ENCODE assay signal across 10 cellular contexts in the genomic region with DNA sequence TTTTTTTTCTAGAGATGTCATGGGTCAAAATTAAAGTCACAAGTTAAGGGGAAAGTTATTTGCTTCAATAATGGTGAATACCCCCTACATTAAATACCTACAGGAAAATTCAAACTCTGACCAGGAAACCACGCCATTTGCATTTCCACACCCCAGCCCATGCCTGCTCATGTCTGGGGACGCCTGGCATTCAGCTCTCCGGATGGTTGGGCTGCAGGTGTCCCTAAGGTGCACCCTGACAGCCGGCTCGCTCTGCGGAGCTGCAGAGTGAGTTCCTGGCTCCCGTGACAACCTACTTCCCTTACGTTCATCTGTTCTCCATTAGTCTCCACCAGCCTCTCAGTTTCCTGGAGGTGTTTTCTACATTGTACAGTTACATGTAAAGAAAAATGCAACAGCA.
A peak's percentile ranks its signal among the peaks of the same experiment; 100 is the strongest.
DNase-seq lines count a peak whose midpoint lies in the region; ATAC-seq, FAIRE-seq and TF ChIP-seq lines count a peak whose summit lies in the region.
"Had no signal": no experiment of that assay in that cellular context is flagged by ENCODE, and none has a peak within 500 bp of the region (broad histone marks: within the 10 kb centered on the region; RNA-seq: fewer than 3 reads in every experiment).

No MANE protein-coding gene starts in this region.

- TF ChIP-seq RAD21 in GM12878 (IDR thresholded peaks at IDR 0.05; ENCODE audit: insufficient read depth, low read depth, low read length) = no peak

- H3K9me3 ChIP-seq in GM12878 (replicated peaks; ENCODE audit: control insufficient read depth, insufficient read depth, low read length) (no peaks in the 10 kb centered on the region; the same call in 2 of the 3 replicates), colonic mucosa (no peaks in the 10 kb centered on the region)

- H3K4me1 ChIP-seq in GM12878 (ENCODE audit: control insufficient read depth, insufficient read depth, low read length) = peaks cover 10% of the 10 kb centered on the region
- no peaks in the 10 kb centered on the region for H3K4me1 ChIP-seq in colonic mucosa

- no peaks in the 10 kb centered on the region for H4K20me1 ChIP-seq in GM12878 (ENCODE audit: control insufficient read depth, insufficient read depth)

- SMC1A ChIA-PET in GM12878 (lab: Charles Lee; ENCODE audit: uncharacterized antibody, unreplicated experiment) = interaction anchor here (0.8 to 2.7 kb wide), 4 partner anchors 10 to 196 kb away, joined by 3 to 15 read pairs (median 4); no protein-coding TSS in a partner anchor

- no peaks in the 10 kb centered on the region for H3K9me3 Mint-ChIP-seq in Calu3 (ENCODE audit: low read depth, unreplicated experiment)

- H3K27ac ChIP-seq in GM12878 (ENCODE audit: control insufficient read depth, insufficient read depth) = no peak overlapping the region
- H3K27ac ChIP-seq in colonic mucosa = no peak overlapping the region
- H3K27ac ChIP-seq: HL-60 had no signal

- H3K27me3 Mint-ChIP-seq in Calu3 (ENCODE audit: unreplicated experiment) = no peaks in the 10 kb centered on the region

- peak overlapping the region; percentile 45 for H3K4me2 ChIP-seq in GM12878 (ENCODE audit: control insufficient read depth, insufficient read depth)

- H3K9ac ChIP-seq in GM12878 (ENCODE audit: control insufficient read depth, insufficient read depth, low read length) (no peak overlapping the region), colonic mucosa (ENCODE audit: low read depth in 2 of 2, low read length in 2 of 2) (no peak overlapping the region)

- BruUV-seq in Calu3 (replicated peaks; lab: Mats Ljungman, UMichigan) (no TSS peak), GM12878 (replicated peaks; lab: Mats Ljungman, UMichigan) (no TSS peak)

- RAD21 ChIA-PET in GM12878 (lab: Charles Lee; ENCODE audit: unreplicated experiment) = interaction anchor here (1.0 to 1.2 kb wide), 3 partner anchors 11 to 193 kb away, joined by 3 read pairs; no protein-coding TSS in a partner anchor

- no peaks in the 10 kb centered on the region for H3K27me3 ChIP-seq in GM12878 (replicated peaks in 1 of 2; ENCODE audit: control insufficient read depth in 2 of 2, insufficient read depth in 2 of 2, low read length in 1 of 2)
- no peaks in the 10 kb centered on the region for H3K27me3 ChIP-seq in colonic mucosa

- H3K4me3 ChIP-seq in GM12878 (no peak overlapping the region), colonic mucosa (no peak overlapping the region)

- intact Hi-C loops in Calu3 (cut with micrococcal nuclease; ENCODE audit: unreplicated experiment) (loop anchor here (5.0 kb wide), 1 partner anchor 193 kb away; a partner anchor contains a TSS), GM12878 (cut with micrococcal nuclease; ENCODE audit: unreplicated experiment) (no loop called here), colonic mucosa (cut with DNase I) (no loop called here)

- H3K27ac Mint-ChIP-seq in Calu3 (ENCODE audit: unreplicated experiment) = peak overlapping the region; percentile 86

- no peak overlapping the region for H2AFZ ChIP-seq in GM12878 (ENCODE audit: control insufficient read depth, low read depth, low read length)

- H3K36me3 ChIP-seq in GM12878 (ENCODE audit: control insufficient read depth in 2 of 2, insufficient read depth in 2 of 2, low read length in 1 of 2) = no peaks in the 10 kb centered on the region
- no peaks in the 10 kb centered on the region for H3K36me3 ChIP-seq in colonic mucosa

- peak; percentile 90 for ATAC-seq in GM19452 (IDR thresholded peaks at IDR 0.05; ENCODE audit: unreplicated experiment)
- ATAC-seq in HG03139 (IDR thresholded peaks at IDR 0.05; ENCODE audit: unreplicated experiment) = peak; percentile 91
- ATAC-seq in GM12878 = peak; percentile 82
- no peak for ATAC-seq in GM18520 (IDR thresholded peaks at IDR 0.05; ENCODE audit: unreplicated experiment)

- WGBS in GM12878 (ENCODE audit: insufficient coverage, insufficient replicate concordance, low lambda C conversion rate, missing lambda C conversion rate) = 43% methylated on average over 8 of the region's 8 CpGs

- in situ Hi-C loops in GM12878 (cut with MboI) = no loop called here

- no peaks in the 10 kb centered on the region for H3K79me2 ChIP-seq in GM12878 (ENCODE audit: control insufficient read depth, insufficient read depth, low read length)

- H3K4me1 Mint-ChIP-seq in Calu3 (ENCODE audit: low read depth, unreplicated experiment) = peaks cover 32% of the 10 kb centered on the region

- CTCF ChIA-PET in Calu3 (lab: Charles Lee) (interaction anchor here (1.1 to 1.7 kb wide), 5 partner anchors 10 to 196 kb away, joined by 3 to 7 read pairs (median 6); no protein-coding TSS in a partner anchor), GM12878 (lab: Yijun Ruan, JAX) (interaction anchor here (1.0 to 2.4 kb wide), 3 partner anchors 8 to 25 kb away, joined by 3 to 7 read pairs (median 3); no protein-coding TSS in a partner anchor)

- POLR2A ChIA-PET in GM12878 (lab: Charles Lee) = interaction anchor here (1.0 to 1.6 kb wide), 4 partner anchors 9 to 103 kb away, joined by 3 to 4 read pairs (median 4); no protein-coding TSS in a partner anchor

- H3K4me3 Mint-ChIP-seq in Calu3 (ENCODE audit: low read depth, unreplicated experiment) = peak overlapping the region; percentile 68

- FAIRE-seq in GM12878 (lab: Jason Lieb, UNC) = no peak

- TF ChIP-seq CTCF in Calu3 (IDR thresholded peaks at IDR 0.05; ENCODE audit: unreplicated experiment) (no peak), GM12878 (IDR thresholded peaks at IDR 0.05 in 2 of 3, conservative IDR thresholded peaks at IDR 0.05 in 1 of 3; ENCODE audit: control insufficient read depth in 2 of 3, extremely low read depth in 1 of 3, insufficient read depth in 1 of 3, low read depth in 3 of 3, low read length in 3 of 3) (no peak), colonic mucosa (IDR thresholded peaks at IDR 0.05) (no peak)

- H3K36me3 Mint-ChIP-seq in Calu3 (ENCODE audit: insufficient read depth, unreplicated experiment) = peaks cover 15% of the 10 kb centered on the region

- no peak for TF ChIP-seq POLR2A in GM12878 (IDR thresholded peaks at IDR 0.05; ENCODE audit: low read depth, low read length)

- TF ChIP-seq EP300 in GM12878 (IDR thresholded peaks at IDR 0.05; ENCODE audit: borderline replicate concordance in 1 of 2, control insufficient read depth in 1 of 2, low read depth in 2 of 2, low read length in 2 of 2) = no peak

- DNase-seq in Calu3 (no peak), GM12878 (ENCODE audit: low read depth, low spot score) (peak; percentile 34), colonic mucosa (no peak)
- no peak for DNase-seq in central memory CD4-positive, alpha-beta T cell
- no peak for DNase-seq in effector CD4-positive, alpha-beta T cell
- DNase-seq: NCI-H187 treated with DMSO at 0.1 percent for 48 hours had no signal

TF ChIP-seq in GM12878, 131 proteins besides CTCF, POLR2A, EP300 and RAD21 (continues in another document):
- TF ChIP-seq YBX1 (IDR thresholded peaks at IDR 0.05) (no peak), RBBP5 (conservative IDR thresholded peaks at IDR 0.05) (no peak), ATF7 (IDR thresholded peaks at IDR 0.05; ENCODE audit: low read depth) (no peak), EED (IDR thresholded peaks at IDR 0.05; ENCODE audit: low read depth) (no peak), ZNF274 (IDR thresholded peaks at IDR 0.05; ENCODE audit: insufficient read depth, insufficient read length) (no peak), SP1 (IDR thresholded peaks at IDR 0.05; ENCODE audit: low read depth, low read length) (no peak), CHD2 (IDR thresholded peaks at IDR 0.05; ENCODE audit: borderline replicate concordance, low read depth, low read length) (no peak), JUND (IDR thresholded peaks at IDR 0.05; ENCODE audit: low read depth, low read length) (no peak), KLF5 (IDR thresholded peaks at IDR 0.05; ENCODE audit: partially characterized antibody) (no peak), CHD1 (IDR thresholded peaks at IDR 0.05; ENCODE audit: low read depth, low read length) (no peak), CREB1 (IDR thresholded peaks at IDR 0.05; ENCODE audit: low read depth) (no peak), NR2F1 (conservative IDR thresholded peaks at IDR 0.05) (0 out of 2 replicates have a peak, but pooled peaks have one; percentile 24), KAT2A (conservative IDR thresholded peaks at IDR 0.05; ENCODE audit: control insufficient read depth, low read depth, low read length) (no peak), ZNF622 (IDR thresholded peaks at IDR 0.05) (no peak)
- TF ChIP-seq, protein P1, sequence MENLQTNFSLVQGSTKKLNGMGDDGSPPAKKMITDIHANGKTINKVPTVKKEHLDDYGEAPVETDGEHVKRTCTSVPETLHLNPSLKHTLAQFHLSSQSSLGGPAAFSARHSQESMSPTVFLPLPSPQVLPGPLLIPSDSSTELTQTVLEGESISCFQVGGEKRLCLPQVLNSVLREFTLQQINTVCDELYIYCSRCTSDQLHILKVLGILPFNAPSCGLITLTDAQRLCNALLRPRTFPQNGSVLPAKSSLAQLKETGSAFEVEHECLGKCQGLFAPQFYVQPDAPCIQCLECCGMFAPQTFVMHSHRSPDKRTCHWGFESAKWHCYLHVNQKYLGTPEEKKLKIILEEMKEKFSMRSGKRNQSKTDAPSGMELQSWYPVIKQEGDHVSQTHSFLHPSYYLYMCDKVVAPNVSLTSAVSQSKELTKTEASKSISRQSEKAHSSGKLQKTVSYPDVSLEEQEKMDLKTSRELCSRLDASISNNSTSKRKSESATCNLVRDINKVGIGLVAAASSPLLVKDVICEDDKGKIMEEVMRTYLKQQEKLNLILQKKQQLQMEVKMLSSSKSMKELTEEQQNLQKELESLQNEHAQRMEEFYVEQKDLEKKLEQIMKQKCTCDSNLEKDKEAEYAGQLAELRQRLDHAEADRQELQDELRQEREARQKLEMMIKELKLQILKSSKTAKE (IDR thresholded peaks at IDR 0.05; ENCODE audit: low read depth, poor library complexity, severe bottlenecking) = peak; percentile 27
- TF ChIP-seq, protein P2, sequence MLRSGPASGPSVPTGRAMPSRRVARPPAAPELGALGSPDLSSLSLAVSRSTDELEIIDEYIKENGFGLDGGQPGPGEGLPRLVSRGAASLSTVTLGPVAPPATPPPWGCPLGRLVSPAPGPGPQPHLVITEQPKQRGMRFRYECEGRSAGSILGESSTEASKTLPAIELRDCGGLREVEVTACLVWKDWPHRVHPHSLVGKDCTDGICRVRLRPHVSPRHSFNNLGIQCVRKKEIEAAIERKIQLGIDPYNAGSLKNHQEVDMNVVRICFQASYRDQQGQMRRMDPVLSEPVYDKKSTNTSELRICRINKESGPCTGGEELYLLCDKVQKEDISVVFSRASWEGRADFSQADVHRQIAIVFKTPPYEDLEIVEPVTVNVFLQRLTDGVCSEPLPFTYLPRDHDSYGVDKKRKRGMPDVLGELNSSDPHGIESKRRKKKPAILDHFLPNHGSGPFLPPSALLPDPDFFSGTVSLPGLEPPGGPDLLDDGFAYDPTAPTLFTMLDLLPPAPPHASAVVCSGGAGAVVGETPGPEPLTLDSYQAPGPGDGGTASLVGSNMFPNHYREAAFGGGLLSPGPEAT (IDR thresholded peaks at IDR 0.05; ENCODE audit: low read depth) = no peak
